Comparison of ENCODE assay signal across 28 cellular contexts in genomic region chr20:11324990-11325389, GRCh38.
"Had no signal": no experiment of that assay in that cellular context is flagged by ENCODE, and none has a peak within 500 bp of the region (broad histone marks: within the 10 kb centered on the region; RNA-seq: fewer than 3 reads in every experiment).

No MANE protein-coding gene starts in this region.

- H3K27me3 ChIP-seq: gastroesophageal sphincter, heart left ventricle, hepatocyte, neutrophil, sigmoid colon, stomach, thyroid gland, vagina had no signal

- H3K4me1 ChIP-seq: gastroesophageal sphincter, heart left ventricle, parathyroid adenoma, prostate gland, sigmoid colon, stomach, thyroid gland, vagina had no signal

- H3K27me3 Mint-ChIP-seq: effector memory CD8-positive, alpha-beta T cell; naive B cell; natural killer cell treated with Interleukin-12 subunit alpha and Interleukin-12 subunit beta and Interleukin-15 and Interleukin-18, amount 100 ng/mL, for 72 hours had no signal

- H3K36me3 ChIP-seq: gastroesophageal sphincter, heart left ventricle, neutrophil, prostate gland, sigmoid colon, stomach, thyroid gland, vagina had no signal

- H3K4me3 ChIP-seq: gastroesophageal sphincter, heart left ventricle, hepatocyte, lung, mucosa of descending colon, prostate gland, sigmoid colon, stomach, thyroid gland, vagina had no signal

- H3K9me3 ChIP-seq: gastroesophageal sphincter, mucosa of descending colon, neutrophil, prostate gland, sigmoid colon, thyroid gland had no signal

- H3K27ac Mint-ChIP-seq: effector memory CD8-positive, alpha-beta T cell; mesothelial cell of epicardium; naive B cell; natural killer cell treated with Interleukin-12 subunit alpha and Interleukin-12 subunit beta and Interleukin-15 and Interleukin-18, amount 100 ng/mL, for 72 hours; stimulated activated effector memory CD8-positive, alpha-beta T cell treated with anti-CD3 and anti-CD28 coated beads, Interleukin-12 subunit alpha, Interleukin-12 subunit beta, amount 100 ng/mL, for 72 hours had no signal

- H2AFZ ChIP-seq: hepatocyte, parathyroid adenoma had no signal

- H3K4me1 Mint-ChIP-seq: mesothelial cell of epicardium; naive B cell; neural crest cell; stimulated activated effector memory CD8-positive, alpha-beta T cell treated with anti-CD3 and anti-CD28 coated beads, Interleukin-12 subunit alpha, Interleukin-12 subunit beta, amount 100 ng/mL, for 72 hours had no signal

- ATAC-seq: effector memory CD8-positive, alpha-beta T cell; esophagus mucosa; gastroesophageal sphincter; heart left ventricle; left ventricle myocardium superior; mucosa of descending colon; natural killer cell treated with Interleukin-12 subunit alpha and Interleukin-12 subunit beta and Interleukin-15 and Interleukin-18, amount 100 ng/mL, for 72 hours; right cardiac atrium; stimulated activated effector memory CD8-positive, alpha-beta T cell treated with anti-CD3 and anti-CD28 coated beads, Interleukin-12 subunit alpha, Interleukin-12 subunit beta, amount 100 ng/mL, for 72 hours had no signal

- H3K4me3 Mint-ChIP-seq: effector memory CD8-positive, alpha-beta T cell; mesothelial cell of epicardium; naive B cell; natural killer cell treated with Interleukin-12 subunit alpha and Interleukin-12 subunit beta and Interleukin-15 and Interleukin-18, amount 100 ng/mL, for 72 hours; neural crest cell; stimulated activated effector memory CD8-positive, alpha-beta T cell treated with anti-CD3 and anti-CD28 coated beads, Interleukin-12 subunit alpha, Interleukin-12 subunit beta, amount 100 ng/mL, for 72 hours had no signal

- H3K27ac ChIP-seq: gastroesophageal sphincter, heart left ventricle, hepatocyte, neutrophil, parathyroid adenoma, prostate gland, sigmoid colon, stomach, thyroid gland, vagina had no signal

- H3K9ac ChIP-seq: parathyroid adenoma had no signal

- H3K4me2 ChIP-seq: hepatocyte had no signal

- DNase-seq: cortex of kidney; effector memory CD8-positive, alpha-beta T cell; foreskin fibroblast; heart left ventricle; left ventricle myocardium superior; mesenchymal stem cell; mucosa of descending colon; naive B cell; right cardiac atrium; sigmoid colon; stimulated activated CD4-positive, alpha-beta T cell treated with anti-CD3 and anti-CD28 coated beads, Interleukin-2, amount 100 ng/mL, for 24 hours; stimulated activated CD4-positive, alpha-beta T cell treated with anti-CD3 and anti-CD28 coated beads, Interleukin-4, amount 100 ng/mL, for 24 hours; stimulated activated naive CD4-positive, alpha-beta T cell treated with Interleukin-2 at 50 U/mL for 16 hours; stomach; thyroid gland; trophoblast cell had no signal

- H3K79me2 ChIP-seq: hepatocyte, parathyroid adenoma had no signal

- H3K36me3 Mint-ChIP-seq: naive B cell; stimulated activated effector memory CD8-positive, alpha-beta T cell treated with anti-CD3 and anti-CD28 coated beads, Interleukin-12 subunit alpha, Interleukin-12 subunit beta, amount 100 ng/mL, for 72 hours had no signal
